ENCODE assay signal across 8 cellular contexts in the genomic region with DNA sequence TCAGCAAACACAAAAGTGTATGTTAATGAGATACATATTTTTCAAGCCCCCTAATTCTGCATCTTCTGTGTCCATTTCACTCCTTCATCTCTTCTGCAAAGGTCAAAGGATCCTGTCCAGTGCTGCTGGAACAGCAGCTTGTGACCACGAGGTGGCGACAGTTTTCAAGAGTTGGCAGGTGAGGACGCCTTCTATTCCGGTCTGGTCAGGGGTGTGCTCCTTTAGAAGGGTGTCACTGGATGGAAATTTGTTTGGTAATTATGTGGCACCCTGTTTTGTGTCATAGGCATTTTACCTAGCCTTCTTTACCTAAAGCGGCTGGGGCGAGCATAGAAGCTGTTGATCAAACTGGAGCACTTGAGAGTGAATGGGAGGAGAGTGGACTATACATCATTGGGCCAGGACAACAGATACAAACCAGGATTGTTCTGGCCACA. TPM values are rescaled to one million over a fixed set of nuclear protein-coding genes. Genes with fewer than 3 reads are reported as not detected.
DNase-seq lines count a peak whose midpoint lies in the region; ATAC-seq and TF ChIP-seq lines count a peak whose summit lies in the region.

No MANE protein-coding gene starts in this region.

- H3K4me1 Mint-ChIP-seq in T-helper 17 cell = peaks cover 7% of the 10 kb centered on the region

- H3K27ac Mint-ChIP-seq in T-helper 17 cell = no peak overlapping the region

- TF ChIP-seq CTCF in left ventricle myocardium inferior (IDR thresholded peaks at IDR 0.05; ENCODE audit: borderline replicate concordance) (peak; percentile 94), retinal pigment epithelial cell (conservative IDR thresholded peaks at IDR 0.05; ENCODE audit: low read depth, low read length) (peak; percentile 95)

- H3K4me3 Mint-ChIP-seq in T-helper 17 cell = no peak overlapping the region

- H3K36me3 Mint-ChIP-seq in T-helper 17 cell (ENCODE audit: low read depth) = no peaks in the 10 kb centered on the region

- H3K4me1 ChIP-seq in left ventricle myocardium inferior = no peaks in the 10 kb centered on the region

- DNase-seq in DMS153 treated with DMSO at 0.1 percent for 48 hours (lab: John Stamatoyannopoulos, UW; ENCODE audit: unreplicated experiment) (peak; percentile 6), LoVo (ENCODE audit: low spot score) (peak; percentile 73), T-helper 17 cell (peak; percentile 52 to 68 (median 52)), amniotic epithelial cell (ENCODE audit: low read depth) (peak; percentile 71), left ventricle myocardium inferior (peak; percentile 70), retinal pigment epithelial cell (ENCODE audit: low read depth) (peak; percentile 34)

- ATAC-seq in GM21717 (IDR thresholded peaks at IDR 0.05; ENCODE audit: unreplicated experiment) = peak; percentile 82
- peak; percentile 86 for ATAC-seq in T-helper 17 cell
- no peak for ATAC-seq in HG03439 (IDR thresholded peaks at IDR 0.05; ENCODE audit: unreplicated experiment)

- no peak overlapping the region for H3K4me3 ChIP-seq in left ventricle myocardium inferior
- no peak overlapping the region for H3K4me3 ChIP-seq in retinal pigment epithelial cell (ENCODE audit: low read length)

- H3K36me3 ChIP-seq in left ventricle myocardium inferior = no peaks in the 10 kb centered on the region

- H3K9me3 ChIP-seq in T-helper 17 cell (ENCODE audit: control insufficient read depth, low read length, poor library complexity, severe bottlenecking) (no peaks in the 10 kb centered on the region), left ventricle myocardium inferior (replicated peaks) (no peaks in the 10 kb centered on the region)

- no peaks in the 10 kb centered on the region for H3K27me3 Mint-ChIP-seq in T-helper 17 cell

- no peaks in the 10 kb centered on the region for H3K27me3 ChIP-seq in left ventricle myocardium inferior (ENCODE audit: low read depth)

- H3K27ac ChIP-seq in left ventricle myocardium inferior (replicated peaks) = no peak overlapping the region

- intact Hi-C loops in left ventricle myocardium inferior (cut with micrococcal nuclease) = loop anchor here (1.0 kb wide), 1 partner anchor 352 kb away; no protein-coding TSS in a partner anchor

RNA-seq across cellular contexts. Expression of a gene that starts 32.9 kb away (rescaled TPM):
- total RNA-seq in T-helper 17 cell (not detected), left ventricle myocardium inferior (not detected)

RNA-seq across cellular contexts. Expression of a gene that starts 50.8 kb away (rescaled TPM):
- total RNA-seq in T-helper 17 cell (10 to 100 TPM in 1 of 2 donors, 1 to 10 TPM in 1; 7.5 to 10.1 TPM), left ventricle myocardium inferior (12.3 TPM)

Comparison
In these comparisons a context has a peak if more than half of its experiments do, and no peak if none do; other contexts are left out.
1. DNase-seq: peak in every context shown above with its lines; median percentile 73 in LoVo; 71 in amniotic epithelial cell; 70 in left ventricle myocardium inferior; 52 in T-helper 17 cell; 34 in retinal pigment epithelial cell; 6 in DMS153 treated with DMSO at 0.1 percent for 48 hours.